1 cellular context compared by ENCODE assay signal in genomic region chr1:165768513-165769394, GRCh38.
TF ChIP-seq lines count a peak whose summit lies in the region.

TSS of gene TMCO1 (minus strand) at chr1:165768868. CDS start at chr1:165768751, 117 bp downstream.

TF ChIP-seq in A549, 52 proteins besides CTCF, POLR2A, EP300 and RAD21 (continued from another document):
- TF ChIP-seq SMC3 (IDR thresholded peaks at IDR 0.05) (no peak), HEYL (CRISPR knock-in tag; IDR thresholded peaks at IDR 0.05) (no peak), SREBF2 (IDR thresholded peaks at IDR 0.05) (no peak), HMGXB4 (CRISPR knock-in tag; IDR thresholded peaks at IDR 0.05; ENCODE audit: borderline replicate concordance) (no peak), KDM5A (IDR thresholded peaks at IDR 0.05) (peak; percentile 73), GATA3 (IDR thresholded peaks at IDR 0.05; ENCODE audit: borderline replicate concordance) (peak; percentile 69), NFE2L2 (conservative IDR thresholded peaks at IDR 0.05; ENCODE audit: low read length) (no peak), CHD2 (IDR thresholded peaks at IDR 0.05; ENCODE audit: low read length, partially characterized antibody) (peak; percentile 99)
